2 cellular contexts compared by ENCODE assay signal in the genomic region with DNA sequence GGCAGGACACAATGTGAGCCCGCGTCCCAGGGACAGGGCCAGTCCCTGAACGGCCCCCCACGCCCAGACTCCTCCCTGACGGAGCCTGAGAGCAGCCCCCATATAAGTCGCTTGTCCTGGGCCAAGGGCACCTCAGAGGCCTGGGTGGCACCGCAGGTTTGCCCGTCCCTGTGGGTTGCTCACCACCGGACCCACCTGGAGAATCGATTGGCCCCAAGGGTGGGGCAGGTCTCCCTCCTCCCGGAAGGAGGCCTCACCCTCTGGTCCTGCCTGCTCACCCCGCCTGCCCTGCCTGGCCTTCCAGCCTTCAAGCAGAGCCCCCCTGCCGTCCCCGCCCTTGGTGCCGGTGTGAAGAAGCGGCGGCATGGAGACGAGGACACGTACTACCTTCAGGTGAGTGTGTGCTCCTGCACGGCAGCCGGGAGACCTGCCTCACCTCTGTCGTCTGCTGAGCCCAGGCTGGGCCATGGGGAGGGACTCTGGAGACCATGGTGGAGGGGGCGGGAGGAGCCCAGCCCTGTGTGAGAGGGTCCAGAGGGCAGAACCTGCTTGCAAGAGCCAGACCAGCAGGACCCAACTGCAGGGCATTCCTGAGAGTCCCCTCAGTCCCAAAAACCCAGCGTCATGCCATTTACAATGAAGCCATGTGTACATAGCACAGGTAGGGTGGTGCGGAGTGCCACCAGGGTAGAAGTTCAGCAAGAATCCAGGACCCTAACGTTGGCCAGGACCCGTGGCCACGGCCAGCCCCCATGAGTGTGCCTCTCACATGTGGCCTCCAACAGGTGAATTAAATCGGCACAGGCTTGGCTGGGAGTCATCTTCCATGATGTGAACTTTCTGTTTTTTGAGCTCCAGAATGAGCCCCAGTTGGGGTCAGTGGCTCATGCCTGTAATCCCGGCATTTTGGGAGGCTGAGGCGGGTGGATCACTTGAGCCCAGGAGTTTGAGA.
A peak's percentile ranks its signal among the peaks of the same experiment; 100 is the strongest.
TF ChIP-seq lines count a peak whose summit lies in the region.

No MANE protein-coding gene starts in this region.

TF ChIP-seq in HEK293, 187 proteins besides CTCF, POLR2A, EP300 and RAD21:
- TF ChIP-seq ZNF132 (tag by site-specific recombination; IDR thresholded peaks at IDR 0.05; ENCODE audit: borderline replicate concordance) (no peak), MEIS1 (CRISPR knock-in tag; IDR thresholded peaks at IDR 0.05; ENCODE audit: borderline replicate concordance) (no peak), ZNF621 (tag by site-specific recombination; IDR thresholded peaks at IDR 0.05) (no peak), ZBTB17 (tag by site-specific recombination; IDR thresholded peaks at IDR 0.05) (no peak), ZIC2 (tag by site-specific recombination; IDR thresholded peaks at IDR 0.05) (no peak), SP2 (tag by site-specific recombination; IDR thresholded peaks at IDR 0.05) (peak; percentile 7; the same call in 1 of the 2 replicates), ZBTB21 (tag by site-specific recombination; IDR thresholded peaks at IDR 0.05) (no peak), ZNF600 (tag by site-specific recombination; IDR thresholded peaks at IDR 0.05) (peak; percentile 50; the same call in 1 of the 2 replicates), ZNF843 (tag by site-specific recombination; IDR thresholded peaks at IDR 0.05) (no peak), ZFP41 (tag by site-specific recombination; IDR thresholded peaks at IDR 0.05; ENCODE audit: borderline replicate concordance) (no peak), ZNF426 (tag by site-specific recombination; IDR thresholded peaks at IDR 0.05) (no peak), PRDM1 (tag by site-specific recombination; IDR thresholded peaks at IDR 0.05) (no peak)
- TF ChIP-seq, protein P1, sequence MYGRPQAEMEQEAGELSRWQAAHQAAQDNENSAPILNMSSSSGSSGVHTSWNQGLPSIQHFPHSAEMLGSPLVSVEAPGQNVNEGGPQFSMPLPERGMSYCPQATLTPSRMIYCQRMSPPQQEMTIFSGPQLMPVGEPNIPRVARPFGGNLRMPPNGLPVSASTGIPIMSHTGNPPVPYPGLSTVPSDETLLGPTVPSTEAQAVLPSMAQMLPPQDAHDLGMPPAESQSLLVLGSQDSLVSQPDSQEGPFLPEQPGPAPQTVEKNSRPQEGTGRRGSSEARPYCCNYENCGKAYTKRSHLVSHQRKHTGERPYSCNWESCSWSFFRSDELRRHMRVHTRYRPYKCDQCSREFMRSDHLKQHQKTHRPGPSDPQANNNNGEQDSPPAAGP (tag by site-specific recombination; IDR thresholded peaks at IDR 0.05) = 0 out of 2 replicates have a peak, but pooled peaks have one; percentile 26
- TF ChIP-seq, protein P2, sequence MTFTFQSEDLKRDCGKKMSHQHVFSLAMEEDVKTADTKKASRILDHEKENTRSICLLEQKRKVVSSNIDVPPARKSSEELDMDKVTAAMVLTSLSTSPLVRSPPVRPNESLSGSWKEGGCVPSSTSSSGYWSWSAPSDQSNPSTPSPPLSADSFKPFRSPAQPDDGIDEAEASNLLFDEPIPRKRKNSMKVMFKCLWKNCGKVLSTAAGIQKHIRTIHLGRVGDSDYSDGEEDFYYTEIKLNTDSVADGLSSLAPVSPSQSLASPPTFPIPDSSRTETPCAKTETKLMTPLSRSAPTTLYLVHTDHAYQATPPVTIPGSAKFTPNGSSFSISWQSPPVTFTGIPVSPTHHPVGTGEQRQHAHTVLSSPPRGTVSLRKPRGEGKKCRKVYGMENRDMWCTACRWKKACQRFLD (tag by site-specific recombination; IDR thresholded peaks at IDR 0.05) = no peak
- TF ChIP-seq, protein P3, sequence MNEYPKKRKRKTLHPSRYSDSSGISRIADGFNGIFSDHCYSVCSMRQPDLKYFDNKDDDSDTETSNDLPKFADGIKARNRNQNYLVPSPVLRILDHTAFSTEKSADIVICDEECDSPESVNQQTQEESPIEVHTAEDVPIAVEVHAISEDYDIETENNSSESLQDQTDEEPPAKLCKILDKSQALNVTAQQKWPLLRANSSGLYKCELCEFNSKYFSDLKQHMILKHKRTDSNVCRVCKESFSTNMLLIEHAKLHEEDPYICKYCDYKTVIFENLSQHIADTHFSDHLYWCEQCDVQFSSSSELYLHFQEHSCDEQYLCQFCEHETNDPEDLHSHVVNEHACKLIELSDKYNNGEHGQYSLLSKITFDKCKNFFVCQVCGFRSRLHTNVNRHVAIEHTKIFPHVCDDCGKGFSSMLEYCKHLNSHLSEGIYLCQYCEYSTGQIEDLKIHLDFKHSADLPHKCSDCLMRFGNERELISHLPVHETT (tag by site-specific recombination; IDR thresholded peaks at IDR 0.05) = no peak
- TF ChIP-seq, protein P4, sequence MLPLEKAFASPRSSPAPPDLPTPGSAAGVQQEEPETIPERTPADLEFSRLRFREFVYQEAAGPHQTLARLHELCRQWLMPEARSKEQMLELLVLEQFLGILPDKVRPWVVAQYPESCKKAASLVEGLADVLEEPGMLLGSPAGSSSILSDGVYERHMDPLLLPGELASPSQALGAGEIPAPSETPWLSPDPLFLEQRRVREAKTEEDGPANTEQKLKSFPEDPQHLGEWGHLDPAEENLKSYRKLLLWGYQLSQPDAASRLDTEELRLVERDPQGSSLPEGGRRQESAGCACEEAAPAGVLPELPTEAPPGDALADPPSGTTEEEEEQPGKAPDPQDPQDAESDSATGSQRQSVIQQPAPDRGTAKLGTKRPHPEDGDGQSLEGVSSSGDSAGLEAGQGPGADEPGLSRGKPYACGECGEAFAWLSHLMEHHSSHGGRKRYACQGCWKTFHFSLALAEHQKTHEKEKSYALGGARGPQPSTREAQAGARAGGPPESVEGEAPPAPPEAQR (tag by site-specific recombination; IDR thresholded peaks at IDR 0.05) = no peak

TF ChIP-seq in K562, 482 proteins besides CTCF, POLR2A, EP300 and RAD21:
- TF ChIP-seq MCM5 (IDR thresholded peaks at IDR 0.05; ENCODE audit: low read depth) = no peak
- TF ChIP-seq XRCC5 (IDR thresholded peaks at IDR 0.05; ENCODE audit: low read depth, low read length) = no peak
- TF ChIP-seq, protein P5, sequence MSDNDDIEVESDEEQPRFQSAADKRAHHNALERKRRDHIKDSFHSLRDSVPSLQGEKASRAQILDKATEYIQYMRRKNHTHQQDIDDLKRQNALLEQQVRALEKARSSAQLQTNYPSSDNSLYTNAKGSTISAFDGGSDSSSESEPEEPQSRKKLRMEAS (CRISPR knock-in tag; IDR thresholded peaks at IDR 0.05) = 0 out of 2 replicates have a peak, but pooled peaks have one; percentile 11
- no peak for TF ChIP-seq ZFP36 (IDR thresholded peaks at IDR 0.05; ENCODE audit: low read depth, low read length, partially characterized antibody)
- no peak for TF ChIP-seq ZNF3 (CRISPR knock-in tag; IDR thresholded peaks at IDR 0.05)
- 0 out of 2 replicates have a peak, but pooled peaks have one; percentile 8 for TF ChIP-seq RBFOX2 (IDR thresholded peaks at IDR 0.05; ENCODE audit: low read depth, low read length)
